Comparison of ENCODE assay signal across 8 cellular contexts in the genomic region with DNA sequence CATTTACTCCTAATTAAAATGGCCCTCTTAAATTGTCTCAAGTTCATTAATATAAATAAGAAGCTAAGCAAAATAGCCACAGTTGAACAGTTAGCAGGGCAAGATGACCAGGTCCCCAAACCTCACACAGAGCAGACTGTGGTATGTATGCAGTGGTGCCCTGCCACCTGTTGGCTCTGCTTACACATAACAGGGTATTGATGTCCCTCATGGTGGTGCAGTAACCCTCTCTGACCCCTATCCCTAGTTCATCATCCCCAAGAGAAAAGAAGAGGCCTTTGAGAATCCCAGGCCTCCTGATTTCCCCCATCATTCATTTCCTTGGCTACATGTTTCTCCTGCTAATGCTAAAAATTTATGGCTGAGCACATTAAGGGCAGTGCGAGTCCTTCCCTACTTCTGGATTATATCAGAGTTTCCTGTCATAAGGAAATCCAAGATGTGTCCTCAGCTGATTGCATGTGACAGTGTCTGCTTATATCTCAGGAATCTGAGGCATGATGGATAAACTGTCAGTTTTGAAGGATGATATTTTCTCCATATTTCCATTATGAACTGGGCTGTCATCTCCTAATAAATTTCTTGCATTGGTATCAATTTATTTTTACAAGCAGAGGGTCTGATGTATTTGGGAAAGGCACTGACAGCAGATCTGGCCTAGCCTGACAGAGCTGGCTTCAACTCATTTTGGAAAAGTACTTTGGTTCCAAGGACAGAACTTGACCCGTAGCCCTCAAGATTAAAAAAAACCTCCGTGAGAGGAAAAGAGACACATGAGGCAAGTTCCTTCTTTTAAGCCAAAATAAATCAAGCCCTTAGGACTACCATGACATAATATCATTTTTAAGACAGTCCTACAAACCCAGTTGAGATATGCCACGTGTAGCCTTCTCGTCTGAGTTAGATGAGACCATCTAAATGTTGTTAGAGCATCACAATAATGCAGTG.
DNase-seq lines count a peak whose midpoint lies in the region; ATAC-seq and TF ChIP-seq lines count a peak whose summit lies in the region.

No MANE protein-coding gene starts in this region.

- H3K4me3 ChIP-seq in SJCRH30 (no peak overlapping the region), right cardiac atrium (ENCODE audit: low read length) (no peak overlapping the region)

- no peak overlapping the region for H3K27ac ChIP-seq in SJCRH30
- H3K27ac ChIP-seq in right cardiac atrium (ENCODE audit: low read length), result peak overlapping the region; percentile 15

- WGBS in right cardiac atrium, result 22% methylated on average over 5 of the region's 5 CpGs

- H3K9me3 ChIP-seq in SJCRH30 (replicated peaks) (no peaks in the 10 kb centered on the region), right cardiac atrium (ENCODE audit: control insufficient read depth, low read length) (no peaks in the 10 kb centered on the region)

- TF ChIP-seq CTCF in GM12873 (IDR thresholded peaks at IDR 0.05; ENCODE audit: insufficient read depth, low read depth, low read length, missing control alignments), result peak; percentile 61

- ATAC-seq in HG03342 (IDR thresholded peaks at IDR 0.05; ENCODE audit: unreplicated experiment), result peak; percentile 77
- peak; percentile 83 to 84 for ATAC-seq in right cardiac atrium
- no peak for ATAC-seq in HG02870 (IDR thresholded peaks at IDR 0.05; ENCODE audit: unreplicated experiment)
- ATAC-seq in GM21576 (IDR thresholded peaks at IDR 0.05; ENCODE audit: unreplicated experiment), result no peak

- intact Hi-C loops in right cardiac atrium (cut with DNase I), result no loop called here

- in situ Hi-C loops in ACHN (cut with HindIII; ENCODE audit: low pct_ligation_motif_present, low pct_unique_long_range_greater_than_20kb, low sequenced_read_pairs), result loop anchor here (25.0 kb wide), 1 partner anchor 275 kb away; no protein-coding TSS in a partner anchor

- H3K4me1 ChIP-seq in SJCRH30 (no peaks in the 10 kb centered on the region), right cardiac atrium (ENCODE audit: control insufficient read depth, insufficient read depth, low read length) (peaks cover 2% of the 10 kb centered on the region)

- DNase-seq in ACHN (peak; percentile 54), SJCRH30 (peak; percentile 17 to 47), right cardiac atrium (peak in 1 of 3 donors; percentile 62)
- DNase-seq in activated effector memory CD4-positive, alpha-beta T cell treated with anti-CD3 and anti-CD28 coated beads, Interleukin-2, amount 50 U/mL, for 16 hours, result no peak

- H3K27me3 ChIP-seq in SJCRH30 (0 out of 2 replicates have a peak, but pooled peaks cover 3% of the 10 kb centered on the region), right cardiac atrium (ENCODE audit: control insufficient read depth, insufficient read depth) (no peaks in the 10 kb centered on the region)

- no peaks in the 10 kb centered on the region for H3K36me3 ChIP-seq in SJCRH30

Comparison
In these comparisons a context has a peak if more than half of its experiments do, and no peak if none do; other contexts are left out.
1. ATAC-seq: peak in HG03342 (single experiment) and right cardiac atrium (2 of 2); none in HG02870 (single experiment) and GM21576 (single experiment).